8 cellular contexts compared by ENCODE assay signal in the genomic region with DNA sequence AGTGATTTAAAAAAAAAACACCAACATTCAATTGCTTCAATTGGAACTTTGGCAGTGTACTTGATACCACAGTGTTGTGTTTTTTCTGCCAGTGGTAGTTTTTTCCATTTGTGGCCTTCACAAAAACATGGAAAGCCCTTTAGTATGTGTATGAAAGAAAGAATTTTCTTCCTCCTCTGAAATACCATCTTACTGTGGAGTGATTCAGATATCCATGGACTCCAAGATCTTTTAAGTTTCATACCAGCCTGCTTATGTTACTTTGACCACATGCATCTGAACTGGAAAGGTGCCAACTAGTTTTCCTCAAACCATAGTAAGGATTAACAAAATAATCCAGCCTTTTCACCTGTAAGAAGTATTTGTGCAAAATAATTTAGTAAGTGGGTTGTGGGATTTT. TPM values are rescaled to one million over a fixed set of nuclear protein-coding genes. Genes with fewer than 3 reads are reported as not detected.
DNase-seq lines count a peak whose midpoint lies in the region; ATAC-seq, FAIRE-seq and TF ChIP-seq lines count a peak whose summit lies in the region.

No MANE protein-coding gene starts in this region.

- ATAC-seq in K562 (no peak), HG02938 (IDR thresholded peaks at IDR 0.05; ENCODE audit: unreplicated experiment) (no peak), HG02678 (IDR thresholded peaks at IDR 0.05; ENCODE audit: unreplicated experiment) (no peak)

- TF ChIP-seq POLR2A in K562 (conservative IDR thresholded peaks at IDR 0.05), result no peak

- peaks cover 65% of the 10 kb centered on the region for H3K4me1 Mint-ChIP-seq in CD14-positive monocyte

- H4K91ac ChIP-seq in mesenchymal stem cell (ENCODE audit: low read length), result no peak overlapping the region

- no peak for TF ChIP-seq EP300 in K562 (IDR thresholded peaks at IDR 0.05; ENCODE audit: low read length)

- intact Hi-C loops in CD14-positive monocyte (cut with micrococcal nuclease) (loop anchor here (5.0 to 10.0 kb wide), 3 partner anchors 51 to 221 kb away; no protein-coding TSS in a partner anchor), K562 (cut with micrococcal nuclease) (loop anchor here (5.0 kb wide), 1 partner anchor 149 kb away; no protein-coding TSS in a partner anchor)

- POLR2A ChIA-PET in K562 (lab: Yijun Ruan, JAX), result interaction anchor here (0.8 to 1.2 kb wide), 4 partner anchors 16 to 320 kb away, joined by 3 to 4 read pairs (median 4); partner anchors contain the start of gene ATF3

- no peak overlapping the region for H3K18ac ChIP-seq in mesenchymal stem cell (ENCODE audit: low read depth in 1 of 2, low read length in 2 of 2)

- CTCF ChIA-PET in K562 (lab: Yijun Ruan, JAX; ENCODE audit: low intra/inter-chr PET ratio), result no interaction called here

- no peak overlapping the region for H2BK12ac ChIP-seq in mesenchymal stem cell (ENCODE audit: low read length in 2 of 2)

- peaks cover 11% of the 10 kb centered on the region; the same call in 1 of the 2 replicates for H4K20me1 ChIP-seq in K562 (replicated peaks; ENCODE audit: control insufficient read depth, insufficient read depth, low read length)

- H3K4me2 ChIP-seq in K562 (ENCODE audit: insufficient read depth, low read length), result peak overlapping the region; percentile 66; the same call in 1 of the 2 replicates
- H3K4me2 ChIP-seq in mesenchymal stem cell (ENCODE audit: low read length, poor library complexity, severe bottlenecking), result no peak overlapping the region

- DNase-seq in CD14-positive monocyte (ENCODE audit: low spot score), result no peak
- DNase-seq in K562 (ENCODE audit: extremely low read depth in 1 of 4, low spot score in 3 of 4), result peak in 1 of 4 experiments; percentile 49
- peak; percentile 56 for DNase-seq in mesenchymal stem cell
- DNase-seq in activated CD4-positive, CD25-positive, alpha-beta regulatory T cell treated with anti-CD3 and anti-CD28 coated beads, Interleukin-2, amount 50 U/mL, for 72 hours, result no peak
- DNase-seq in KG1 (lab: John Stamatoyannopoulos, UW), result no peak

- H3K4me3 ChIP-seq in HUES48 (ENCODE audit: low read depth, low read length) (peak overlapping the region; percentile 11; the same call in 1 of the 2 replicates), K562 (peak overlapping the region; percentile 32), mesenchymal stem cell (ENCODE audit: insufficient read depth in 1 of 2, low read depth in 1 of 2, low read length in 2 of 2) (peak overlapping the region in 1 of 2 experiments; percentile 99)

- no peak overlapping the region for H2BK120ac ChIP-seq in mesenchymal stem cell (ENCODE audit: low read depth, low read length)

- no peak for FAIRE-seq in K562 (lab: Jason Lieb, UNC)

- peaks cover 94% of the 10 kb centered on the region for H3K79me2 ChIP-seq in K562 (ENCODE audit: control insufficient read depth, insufficient read depth, low read length)

- no TSS peak for BruUV-seq in K562 (replicated peaks; lab: Mats Ljungman, UMichigan)

- peak overlapping the region; percentile 34 to 84 for H3K4me3 Mint-ChIP-seq in CD14-positive monocyte

- no peak for TF ChIP-seq RAD21 in K562 (CRISPR knock-in tag; conservative IDR thresholded peaks at IDR 0.05 in 1 of 2, IDR thresholded peaks at IDR 0.05 in 1 of 2)

- H3K14ac ChIP-seq in mesenchymal stem cell (ENCODE audit: low read length in 2 of 2), result no peak overlapping the region

- H3K36me3 Mint-ChIP-seq in CD14-positive monocyte, result peaks cover 8 to 13% of the 10 kb centered on the region in 2 donors

- H3K9me3 ChIP-seq in HUES48 (ENCODE audit: control insufficient read depth, insufficient read depth, low read length), result no peaks in the 10 kb centered on the region
- no peaks in the 10 kb centered on the region for H3K9me3 ChIP-seq in K562 (replicated peaks; ENCODE audit: control insufficient read depth, insufficient read depth, low read depth, low read length)
- no peaks in the 10 kb centered on the region for H3K9me3 ChIP-seq in mesenchymal stem cell (ENCODE audit: control insufficient read depth, low read length)

- H3K4me1 ChIP-seq in HUES48 (ENCODE audit: control insufficient read depth, insufficient read depth, low read length) (peaks cover 40% of the 10 kb centered on the region), K562 (replicated peaks in 1 of 2; ENCODE audit: control insufficient read depth in 2 of 2, insufficient read depth in 2 of 2, low read length in 2 of 2) (peaks cover 24 to 38% of the 10 kb centered on the region in 2 experiments), mesenchymal stem cell (ENCODE audit: control insufficient read depth, insufficient read depth, low read depth, low read length) (peaks cover 8% of the 10 kb centered on the region)

- H2AFZ ChIP-seq in K562 (ENCODE audit: low read depth, low read length) (no peak overlapping the region), mesenchymal stem cell (ENCODE audit: low read depth, low read length) (no peak overlapping the region)

- H3K27ac ChIP-seq in HUES48 (ENCODE audit: low read depth, low read length), result no peak overlapping the region
- no peak overlapping the region for H3K27ac ChIP-seq in K562 (ENCODE audit: extremely low read depth, low read depth, low read length)
- H3K27ac ChIP-seq in mesenchymal stem cell (ENCODE audit: low read length, poor library complexity, severe bottlenecking), result no peak overlapping the region

- no peak overlapping the region for H4K8ac ChIP-seq in mesenchymal stem cell (ENCODE audit: low read length)

- peaks cover 0 to 1% (median 0%) of the 10 kb centered on the region in 3 donors for H3K27me3 Mint-ChIP-seq in CD14-positive monocyte (ENCODE audit: low read depth in 3 of 3)

- no peak overlapping the region for H2AK5ac ChIP-seq in mesenchymal stem cell (ENCODE audit: low read length, severe bottlenecking)

- H3K79me1 ChIP-seq in mesenchymal stem cell (replicated peaks; ENCODE audit: low read length, poor library complexity, severe bottlenecking), result peaks cover 4% of the 10 kb centered on the region

- TF ChIP-seq CTCF in CD14-positive monocyte (IDR thresholded peaks at IDR 0.05) (no peak), K562 (IDR thresholded peaks at IDR 0.05 in 2 of 3, conservative IDR thresholded peaks at IDR 0.05 in 1 of 3; ENCODE audit: insufficient read depth in 2 of 3, low read depth in 1 of 3, low read length in 3 of 3) (no peak)

- H2BK5ac ChIP-seq in mesenchymal stem cell (ENCODE audit: low read depth, low read length, poor library complexity, severe bottlenecking), result no peak overlapping the region

- H3K27ac Mint-ChIP-seq in CD14-positive monocyte, result no peak overlapping the region

- H3K23ac ChIP-seq in mesenchymal stem cell (ENCODE audit: low read length in 2 of 2), result no peak overlapping the region

- H2BK15ac ChIP-seq in mesenchymal stem cell (ENCODE audit: low read depth, poor library complexity, severe bottlenecking), result no peak overlapping the region

- in situ Hi-C loops in K562 (cut with MboI), result no loop called here

- no peaks in the 10 kb centered on the region for H3K9me3 Mint-ChIP-seq in CD14-positive monocyte

- H3K9ac ChIP-seq in HUES48 (ENCODE audit: low read depth, low read length) (no peak overlapping the region), K562 (ENCODE audit: insufficient read depth in 1 of 2, low read depth in 2 of 2, low read length in 2 of 2) (peak overlapping the region in 1 of 2 experiments; percentile 27; a peak in 2 of 4 replicates), mesenchymal stem cell (ENCODE audit: low read length) (peak overlapping the region; percentile 12)

- H3K4ac ChIP-seq in mesenchymal stem cell (ENCODE audit: low read depth in 1 of 2, low read length in 2 of 2), result no peak overlapping the region

- H3K27me3 ChIP-seq in HUES48 (ENCODE audit: control insufficient read depth, insufficient read depth, low read length) (no peaks in the 10 kb centered on the region), K562 (ENCODE audit: control insufficient read depth in 2 of 2, insufficient read depth in 2 of 2, low read length in 2 of 2) (no peaks in the 10 kb centered on the region), mesenchymal stem cell (ENCODE audit: control insufficient read depth in 1 of 2, insufficient read depth in 1 of 2, low read length in 2 of 2) (no peaks in the 10 kb centered on the region)

- H3K36me3 ChIP-seq in HUES48 (ENCODE audit: control insufficient read depth, insufficient read depth, low read length) (0 out of 2 replicates have a peak, but pooled peaks cover 2% of the 10 kb centered on the region), K562 (ENCODE audit: control insufficient read depth, insufficient read depth, low read length) (peaks cover 17% of the 10 kb centered on the region; the same call in 2 of the 3 replicates), mesenchymal stem cell (ENCODE audit: control insufficient read depth in 1 of 2, insufficient read depth in 2 of 2, low read depth in 1 of 2, low read length in 2 of 2) (no peaks in the 10 kb centered on the region)

- H3K9me1 ChIP-seq in K562 (ENCODE audit: control insufficient read depth, insufficient read depth, low read length), result no peaks in the 10 kb centered on the region

RNA-seq across cellular contexts. Expression of gene PPP2R5A, which starts 3.4 kb away (rescaled TPM):
- polyA plus RNA-seq in CD14-positive monocyte (10 to 100 TPM; 28.1 to 31.1 TPM), K562 (2011; rRNA removed) (79.3 and 106 TPM in 2 replicates), K562 (2014; fragmentation: Illumina TruSeq; extraction: Trizol) (62.9 and 71.3 TPM in 2 replicates), K562 (2014; fragmentation: Nextera tagmentation; extraction: Ambion mirVana) (10 to 100 TPM; 26.9 to 31.2 TPM), K562 (2014; rRNA removed) (53.8 and 62.2 TPM in 2 replicates)
- 22.5 and 38.1 TPM in 2 replicates for total RNA-seq in K562 (2011; cell fraction: chromatin; rRNA removed; ENCODE audit: low replicate concordance)
- 17.6 and 18.8 TPM in 2 replicates for total RNA-seq in K562 (2011; cell fraction: nucleolus; rRNA removed)
- 24.0 and 38.3 TPM in 2 replicates for total RNA-seq in K562 (2011; cell fraction: nucleoplasm; rRNA removed)
- total RNA-seq in K562 (2014; rRNA removed) (57.2 and 59.8 TPM in 2 replicates), K562 (2014; rRNA removed; fragmentation: Illumina TruSeq; extraction: Trizol) (64.3 and 73.5 TPM in 2 replicates), K562 (2015; rRNA removed; fragmentation: Illumina TruSeq; extraction: Trizol) (66.1 and 69.6 TPM in 2 replicates), K562 (2021) (70.9 and 71.1 TPM in 2 replicates)
- polyA plus RNA-seq in K562 (2011; cell fraction: cytosol; rRNA removed), result 37.4 and 45.8 TPM in 2 replicates
- 26.6 and 37.4 TPM in 2 replicates for polyA plus RNA-seq in K562 (2011; cell fraction: nucleus; rRNA removed)
- 45.3 and 51.5 TPM in 2 replicates for polyA plus RNA-seq in K562 (2012)
- 59.4 and 61.4 TPM in 2 replicates for polyA minus RNA-seq in K562 (2011; rRNA and poly(A)+ RNA removed)
- polyA minus RNA-seq in K562 (2011; cell fraction: cytosol; rRNA and poly(A)+ RNA removed), result 33.0 and 37.2 TPM in 2 replicates
- 25.4 and 30.1 TPM in 2 replicates for polyA minus RNA-seq in K562 (2011; cell fraction: nucleus; rRNA and poly(A)+ RNA removed)
- 19.1 TPM for polyA plus RNA-seq in mesenchymal stem cell (2013, experiment 1 of 2)
- 19.9 TPM for polyA plus RNA-seq in mesenchymal stem cell (2013, experiment 2 of 2)
